ENCODE assay signal across 1 cellular context in genomic region chr7:148299335-148299734, GRCh38.
TF ChIP-seq lines count a peak whose summit lies in the region.

No MANE protein-coding gene starts in this region.

TF ChIP-seq in GM23338, 12 proteins besides CTCF, POLR2A, EP300 and RAD21 (continued from another document):
- TF ChIP-seq REST (IDR thresholded peaks at IDR 0.05; ENCODE audit: unreplicated experiment): no peak
- TF ChIP-seq JUNB (IDR thresholded peaks at IDR 0.05; ENCODE audit: unreplicated experiment): no peak
- no peak for TF ChIP-seq NANOG (IDR thresholded peaks at IDR 0.05; ENCODE audit: borderline replicate concordance)
- no peak for TF ChIP-seq ZNF331 (CRISPR knock-in tag; IDR thresholded peaks at IDR 0.05; ENCODE audit: low read depth)
- no peak for TF ChIP-seq ZNF462 (CRISPR knock-in tag; IDR thresholded peaks at IDR 0.05)
- no peak for TF ChIP-seq CREB1 (CRISPR knock-in tag; IDR thresholded peaks at IDR 0.05; ENCODE audit: low read depth)
- no peak for TF ChIP-seq EZH2phosphoT487 (IDR thresholded peaks at IDR 0.05; ENCODE audit: unreplicated experiment)
